Comparison of ENCODE assay signal across 1 cellular context in the genomic region with DNA sequence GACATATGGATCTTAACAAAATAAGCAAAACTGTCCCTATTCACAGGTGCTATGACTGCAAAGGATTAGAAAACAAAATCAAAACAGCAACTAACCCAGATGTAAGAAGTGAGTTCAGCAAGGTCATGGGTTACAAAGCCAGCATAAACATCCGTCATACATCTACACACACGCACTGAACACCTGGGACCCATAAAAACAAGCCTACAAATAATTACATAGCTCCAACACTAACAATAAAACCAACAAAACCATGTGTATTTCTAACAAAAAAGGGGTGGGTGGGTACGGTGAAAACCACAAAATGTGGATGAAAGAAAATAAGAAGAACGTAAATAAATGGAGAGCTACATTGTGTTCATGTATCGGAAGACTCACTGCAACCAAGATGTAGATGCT.
TF ChIP-seq lines count a peak whose summit lies in the region.

No MANE protein-coding gene starts in this region.

TF ChIP-seq in WTC11, 78 proteins besides CTCF, POLR2A, EP300 and RAD21 (continued from another document):
- TF ChIP-seq FOXP4 (CRISPR knock-in tag; IDR thresholded peaks at IDR 0.05) (no peak), TEAD1 (CRISPR knock-in tag; IDR thresholded peaks at IDR 0.05) (no peak), USF1 (CRISPR knock-in tag; IDR thresholded peaks at IDR 0.05) (no peak), ZNF425 (CRISPR knock-in tag; conservative IDR thresholded peaks at IDR 0.05) (no peak), ZNF396 (CRISPR knock-in tag; IDR thresholded peaks at IDR 0.05; ENCODE audit: borderline replicate concordance) (no peak), SOX15 (CRISPR knock-in tag; IDR thresholded peaks at IDR 0.05) (no peak)
- TF ChIP-seq, protein P1, sequence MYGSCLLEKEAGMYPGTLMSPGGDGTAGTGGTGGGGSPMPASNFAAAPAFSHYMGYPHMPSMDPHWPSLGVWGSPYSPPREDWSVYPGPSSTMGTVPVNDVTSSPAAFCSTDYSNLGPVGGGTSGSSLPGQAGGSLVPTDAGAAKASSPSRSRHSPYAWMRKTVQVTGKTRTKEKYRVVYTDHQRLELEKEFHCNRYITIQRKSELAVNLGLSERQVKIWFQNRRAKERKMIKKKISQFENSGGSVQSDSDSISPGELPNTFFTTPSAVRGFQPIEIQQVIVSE (CRISPR knock-in tag; IDR thresholded peaks at IDR 0.05; ENCODE audit: borderline replicate concordance), result no peak
- TF ChIP-seq, protein P2, sequence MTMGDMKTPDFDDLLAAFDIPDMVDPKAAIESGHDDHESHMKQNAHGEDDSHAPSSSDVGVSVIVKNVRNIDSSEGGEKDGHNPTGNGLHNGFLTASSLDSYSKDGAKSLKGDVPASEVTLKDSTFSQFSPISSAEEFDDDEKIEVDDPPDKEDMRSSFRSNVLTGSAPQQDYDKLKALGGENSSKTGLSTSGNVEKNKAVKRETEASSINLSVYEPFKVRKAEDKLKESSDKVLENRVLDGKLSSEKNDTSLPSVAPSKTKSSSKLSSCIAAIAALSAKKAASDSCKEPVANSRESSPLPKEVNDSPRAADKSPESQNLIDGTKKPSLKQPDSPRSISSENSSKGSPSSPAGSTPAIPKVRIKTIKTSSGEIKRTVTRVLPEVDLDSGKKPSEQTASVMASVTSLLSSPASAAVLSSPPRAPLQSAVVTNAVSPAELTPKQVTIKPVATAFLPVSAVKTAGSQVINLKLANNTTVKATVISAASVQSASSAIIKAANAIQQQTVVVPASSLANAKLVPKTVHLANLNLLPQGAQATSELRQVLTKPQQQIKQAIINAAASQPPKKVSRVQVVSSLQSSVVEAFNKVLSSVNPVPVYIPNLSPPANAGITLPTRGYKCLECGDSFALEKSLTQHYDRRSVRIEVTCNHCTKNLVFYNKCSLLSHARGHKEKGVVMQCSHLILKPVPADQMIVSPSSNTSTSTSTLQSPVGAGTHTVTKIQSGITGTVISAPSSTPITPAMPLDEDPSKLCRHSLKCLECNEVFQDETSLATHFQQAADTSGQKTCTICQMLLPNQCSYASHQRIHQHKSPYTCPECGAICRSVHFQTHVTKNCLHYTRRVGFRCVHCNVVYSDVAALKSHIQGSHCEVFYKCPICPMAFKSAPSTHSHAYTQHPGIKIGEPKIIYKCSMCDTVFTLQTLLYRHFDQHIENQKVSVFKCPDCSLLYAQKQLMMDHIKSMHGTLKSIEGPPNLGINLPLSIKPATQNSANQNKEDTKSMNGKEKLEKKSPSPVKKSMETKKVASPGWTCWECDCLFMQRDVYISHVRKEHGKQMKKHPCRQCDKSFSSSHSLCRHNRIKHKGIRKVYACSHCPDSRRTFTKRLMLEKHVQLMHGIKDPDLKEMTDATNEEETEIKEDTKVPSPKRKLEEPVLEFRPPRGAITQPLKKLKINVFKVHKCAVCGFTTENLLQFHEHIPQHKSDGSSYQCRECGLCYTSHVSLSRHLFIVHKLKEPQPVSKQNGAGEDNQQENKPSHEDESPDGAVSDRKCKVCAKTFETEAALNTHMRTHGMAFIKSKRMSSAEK (CRISPR knock-in tag; IDR thresholded peaks at IDR 0.05; ENCODE audit: borderline replicate concordance), result no peak
